In the genomic region with DNA sequence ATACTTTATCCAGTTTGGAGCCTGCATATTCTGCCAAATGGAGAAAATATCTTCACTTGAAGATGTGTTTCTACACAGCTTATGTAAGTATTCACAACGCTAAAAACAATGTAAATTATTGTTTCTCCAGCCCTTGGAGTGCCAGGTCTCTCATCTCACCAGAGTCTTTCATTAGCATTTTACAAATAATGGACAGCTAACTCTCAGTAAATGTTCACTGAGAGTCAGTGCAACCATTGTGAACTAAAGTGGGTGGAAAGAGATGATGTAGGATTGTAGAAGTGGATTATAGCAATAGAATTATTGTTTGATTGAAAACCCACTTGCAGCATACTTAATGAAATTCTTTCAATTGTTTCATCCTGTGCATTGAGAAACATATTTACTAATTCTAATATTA, we compare ENCODE assay signal across 21 cellular contexts. TPM values are rescaled to one million over a fixed set of nuclear protein-coding genes. Genes with fewer than 3 reads are reported as not detected.
DNase-seq lines count a peak whose midpoint lies in the region; ATAC-seq and TF ChIP-seq lines count a peak whose summit lies in the region.
"Had no signal": no experiment of that assay in that cellular context is flagged by ENCODE, and none has a peak within 500 bp of the region (broad histone marks: within the 10 kb centered on the region; RNA-seq: fewer than 3 reads in every experiment).

No MANE protein-coding gene starts in this region.

- TF ChIP-seq CTCF in MCF 10A (IDR thresholded peaks at IDR 0.05; ENCODE audit: unreplicated experiment) (no peak), breast epithelium (IDR thresholded peaks at IDR 0.05) (no peak)

- H3K27me3 ChIP-seq in breast epithelium: no peaks in the 10 kb centered on the region

- BruUV-seq in MCF 10A (replicated peaks; lab: Mats Ljungman, UMichigan): no TSS peak

- no peak overlapping the region for H3K4me3 ChIP-seq in breast epithelium
- H3K4me3 ChIP-seq: A549 had no signal

- H3K4me1 Mint-ChIP-seq in MCF 10A (ENCODE audit: insufficient read depth, unreplicated experiment): no peaks in the 10 kb centered on the region
- H3K4me1 Mint-ChIP-seq in activated naive CD8-positive, alpha-beta T cell treated with anti-CD3 and anti-CD28 coated beads, Interleukin-2, amount 50 U/mL, for 24 hours: peaks cover 19% of the 10 kb centered on the region
- H3K4me1 Mint-ChIP-seq: H9 had no signal

- intact Hi-C loops in MCF 10A (cut with micrococcal nuclease): no loop called here
- intact Hi-C loops in breast epithelium (cut with DNase I; ENCODE audit: low total_unique reads): no loop called here

- H3K27me3 Mint-ChIP-seq in MCF 10A (ENCODE audit: insufficient read depth, unreplicated experiment): no peaks in the 10 kb centered on the region
- H3K27me3 Mint-ChIP-seq in activated naive CD8-positive, alpha-beta T cell treated with anti-CD3 and anti-CD28 coated beads, Interleukin-2, amount 50 U/mL, for 24 hours: no peaks in the 10 kb centered on the region
- H3K27me3 Mint-ChIP-seq: B cell; CD4-positive, CD25-positive, alpha-beta regulatory T cell had no signal

- no peak for DNase-seq in MCF 10A (ENCODE audit: unreplicated experiment)
- no peak for DNase-seq in breast epithelium (ENCODE audit: low spot score in 2 of 2)
- peak; percentile 78 for DNase-seq in globus pallidus (ENCODE audit: low spot score)
- DNase-seq in midbrain (lab: John Stamatoyannopoulos, UW): peak; percentile 43
- peak; percentile 79 for DNase-seq in superior temporal gyrus (ENCODE audit: extremely low spot score)
- no peak for DNase-seq in activated naive CD8-positive, alpha-beta T cell treated with anti-CD3 and anti-CD28 coated beads, Interleukin-2, amount 50 U/mL, for 24 hours
- no peak for DNase-seq in ACHN
- DNase-seq: C1 segment of cervical spinal cord; Caco-2; CD4-positive, CD25-positive, alpha-beta regulatory T cell; DMS153; DMS79; GDM1; H9; IMR-90 had no signal

- in situ Hi-C loops in ACHN (cut with HindIII; ENCODE audit: low pct_ligation_motif_present, low pct_unique_long_range_greater_than_20kb, low sequenced_read_pairs): no loop called here

- H3K9me3 Mint-ChIP-seq in MCF 10A (ENCODE audit: unreplicated experiment): no peaks in the 10 kb centered on the region
- H3K9me3 Mint-ChIP-seq in activated naive CD8-positive, alpha-beta T cell treated with anti-CD3 and anti-CD28 coated beads, Interleukin-2, amount 50 U/mL, for 24 hours: no peaks in the 10 kb centered on the region
- H3K9me3 Mint-ChIP-seq: CD4-positive, CD25-positive, alpha-beta regulatory T cell; H9 had no signal

- H3K36me3 Mint-ChIP-seq in MCF 10A (ENCODE audit: insufficient read depth, unreplicated experiment): peaks cover 100% of the 10 kb centered on the region
- H3K36me3 Mint-ChIP-seq in activated naive CD8-positive, alpha-beta T cell treated with anti-CD3 and anti-CD28 coated beads, Interleukin-2, amount 50 U/mL, for 24 hours (ENCODE audit: low read depth): peaks cover 60% of the 10 kb centered on the region

- no peak overlapping the region for H3K4me3 Mint-ChIP-seq in MCF 10A (ENCODE audit: unreplicated experiment)
- no peak overlapping the region for H3K4me3 Mint-ChIP-seq in activated naive CD8-positive, alpha-beta T cell treated with anti-CD3 and anti-CD28 coated beads, Interleukin-2, amount 50 U/mL, for 24 hours
- H3K4me3 Mint-ChIP-seq: B cell; CD4-positive, CD25-positive, alpha-beta regulatory T cell; H9 had no signal

- ATAC-seq in GM18511 (IDR thresholded peaks at IDR 0.05; ENCODE audit: unreplicated experiment): no peak
- no peak for ATAC-seq in activated naive CD8-positive, alpha-beta T cell treated with anti-CD3 and anti-CD28 coated beads, Interleukin-2, amount 50 U/mL, for 24 hours
- ATAC-seq: A549 had no signal

- H3K4me1 ChIP-seq in breast epithelium: no peaks in the 10 kb centered on the region
- H3K4me1 ChIP-seq: A549, Caco-2 had no signal

- peak overlapping the region; percentile 68 for H3K27ac Mint-ChIP-seq in MCF 10A (ENCODE audit: low read depth, unreplicated experiment)
- no peak overlapping the region for H3K27ac Mint-ChIP-seq in activated naive CD8-positive, alpha-beta T cell treated with anti-CD3 and anti-CD28 coated beads, Interleukin-2, amount 50 U/mL, for 24 hours
- H3K27ac Mint-ChIP-seq: H9 had no signal

- peaks cover 32% of the 10 kb centered on the region for H3K36me3 ChIP-seq in breast epithelium

- no peaks in the 10 kb centered on the region for H3K9me3 ChIP-seq in breast epithelium
- H3K9me3 ChIP-seq: A549, Caco-2 had no signal

- H3K27ac ChIP-seq in breast epithelium: no peak overlapping the region
- H3K27ac ChIP-seq: 22Rv1, A549 had no signal

- CTCF ChIA-PET in MCF 10A (lab: Yijun Ruan, JAX): interaction anchor here (0.7 to 2.8 kb wide), 9 partner anchors 8 to 955 kb away, joined by 3 to 23 read pairs (median 4); a partner anchor contains a TSS

- POLR2A ChIA-PET in MCF 10A (lab: Yijun Ruan, JAX): interaction anchor here (1.4 to 3.6 kb wide), 2 partner anchors 8 to 16 kb away, joined by 4 to 32 read pairs; a partner anchor contains a TSS

- TF ChIP-seq POLR2A in breast epithelium (IDR thresholded peaks at IDR 0.05): no peak

RNA-seq across cellular contexts. Expression of a gene that starts 8.3 kb away (rescaled TPM):
- 0.74 TPM in 1 of 2 replicates, not detected in the other for total RNA-seq in MCF 10A (2022)
- total RNA-seq in breast epithelium: 1 to 10 TPM; 1.4 to 2.3 (median 2.3) TPM
- total RNA-seq: Caco-2; CD4-positive, CD25-positive, alpha-beta regulatory T cell; Daoy; H1; H9; IMR-90 had no signal

RNA-seq across cellular contexts. Expression of a gene that starts 16.4 kb away (rescaled TPM):
- total RNA-seq in MCF 10A (2022) (115 and 152 TPM in 2 replicates), breast epithelium (10 to 100 TPM; 38.3 to 85.2 (median 45.6) TPM)

RNA-seq across cellular contexts. Expression of a gene that starts 16.5 kb away (rescaled TPM):
- total RNA-seq in MCF 10A (2022) (129 and 133 TPM in 2 replicates), breast epithelium (10 to 100 TPM; 52.2 to 88.0 (median 58.3) TPM)

Comparison
In these comparisons a context has a peak if more than half of its experiments do, and no peak if none do; other contexts are left out.
1. DNase-seq: peak in globus pallidus (single experiment), midbrain (single experiment) and superior temporal gyrus (single experiment); none in MCF 10A (single experiment), breast epithelium (0 of 2), activated naive CD8-positive, alpha-beta T cell treated with anti-CD3 and anti-CD28 coated beads, Interleukin-2, amount 50 U/mL, for 24 hours (single experiment) and ACHN (single experiment).